1 cellular context compared by ENCODE assay signal in the genomic region with DNA sequence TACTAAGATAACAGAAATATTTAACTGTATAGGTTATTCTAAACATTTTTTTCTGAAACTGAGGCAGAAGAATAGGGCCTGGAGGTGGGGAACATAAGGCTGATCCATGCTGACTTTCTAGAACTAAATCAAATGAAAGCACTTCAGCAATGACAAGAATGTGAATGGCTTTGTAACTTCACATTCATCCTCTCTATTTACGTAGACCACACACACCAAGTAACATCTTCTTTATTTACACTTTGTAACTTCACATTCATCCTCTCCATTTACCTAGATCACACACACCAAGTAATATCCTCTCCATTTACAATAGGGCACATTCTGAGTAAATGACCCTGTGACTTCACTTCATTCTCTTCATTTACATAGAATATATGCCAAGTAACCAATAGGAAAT.
TF ChIP-seq lines count a peak whose summit lies in the region.

No MANE protein-coding gene starts in this region.

TF ChIP-seq in H1, 55 proteins besides CTCF, POLR2A, EP300 and RAD21:
- TF ChIP-seq, protein P1, sequence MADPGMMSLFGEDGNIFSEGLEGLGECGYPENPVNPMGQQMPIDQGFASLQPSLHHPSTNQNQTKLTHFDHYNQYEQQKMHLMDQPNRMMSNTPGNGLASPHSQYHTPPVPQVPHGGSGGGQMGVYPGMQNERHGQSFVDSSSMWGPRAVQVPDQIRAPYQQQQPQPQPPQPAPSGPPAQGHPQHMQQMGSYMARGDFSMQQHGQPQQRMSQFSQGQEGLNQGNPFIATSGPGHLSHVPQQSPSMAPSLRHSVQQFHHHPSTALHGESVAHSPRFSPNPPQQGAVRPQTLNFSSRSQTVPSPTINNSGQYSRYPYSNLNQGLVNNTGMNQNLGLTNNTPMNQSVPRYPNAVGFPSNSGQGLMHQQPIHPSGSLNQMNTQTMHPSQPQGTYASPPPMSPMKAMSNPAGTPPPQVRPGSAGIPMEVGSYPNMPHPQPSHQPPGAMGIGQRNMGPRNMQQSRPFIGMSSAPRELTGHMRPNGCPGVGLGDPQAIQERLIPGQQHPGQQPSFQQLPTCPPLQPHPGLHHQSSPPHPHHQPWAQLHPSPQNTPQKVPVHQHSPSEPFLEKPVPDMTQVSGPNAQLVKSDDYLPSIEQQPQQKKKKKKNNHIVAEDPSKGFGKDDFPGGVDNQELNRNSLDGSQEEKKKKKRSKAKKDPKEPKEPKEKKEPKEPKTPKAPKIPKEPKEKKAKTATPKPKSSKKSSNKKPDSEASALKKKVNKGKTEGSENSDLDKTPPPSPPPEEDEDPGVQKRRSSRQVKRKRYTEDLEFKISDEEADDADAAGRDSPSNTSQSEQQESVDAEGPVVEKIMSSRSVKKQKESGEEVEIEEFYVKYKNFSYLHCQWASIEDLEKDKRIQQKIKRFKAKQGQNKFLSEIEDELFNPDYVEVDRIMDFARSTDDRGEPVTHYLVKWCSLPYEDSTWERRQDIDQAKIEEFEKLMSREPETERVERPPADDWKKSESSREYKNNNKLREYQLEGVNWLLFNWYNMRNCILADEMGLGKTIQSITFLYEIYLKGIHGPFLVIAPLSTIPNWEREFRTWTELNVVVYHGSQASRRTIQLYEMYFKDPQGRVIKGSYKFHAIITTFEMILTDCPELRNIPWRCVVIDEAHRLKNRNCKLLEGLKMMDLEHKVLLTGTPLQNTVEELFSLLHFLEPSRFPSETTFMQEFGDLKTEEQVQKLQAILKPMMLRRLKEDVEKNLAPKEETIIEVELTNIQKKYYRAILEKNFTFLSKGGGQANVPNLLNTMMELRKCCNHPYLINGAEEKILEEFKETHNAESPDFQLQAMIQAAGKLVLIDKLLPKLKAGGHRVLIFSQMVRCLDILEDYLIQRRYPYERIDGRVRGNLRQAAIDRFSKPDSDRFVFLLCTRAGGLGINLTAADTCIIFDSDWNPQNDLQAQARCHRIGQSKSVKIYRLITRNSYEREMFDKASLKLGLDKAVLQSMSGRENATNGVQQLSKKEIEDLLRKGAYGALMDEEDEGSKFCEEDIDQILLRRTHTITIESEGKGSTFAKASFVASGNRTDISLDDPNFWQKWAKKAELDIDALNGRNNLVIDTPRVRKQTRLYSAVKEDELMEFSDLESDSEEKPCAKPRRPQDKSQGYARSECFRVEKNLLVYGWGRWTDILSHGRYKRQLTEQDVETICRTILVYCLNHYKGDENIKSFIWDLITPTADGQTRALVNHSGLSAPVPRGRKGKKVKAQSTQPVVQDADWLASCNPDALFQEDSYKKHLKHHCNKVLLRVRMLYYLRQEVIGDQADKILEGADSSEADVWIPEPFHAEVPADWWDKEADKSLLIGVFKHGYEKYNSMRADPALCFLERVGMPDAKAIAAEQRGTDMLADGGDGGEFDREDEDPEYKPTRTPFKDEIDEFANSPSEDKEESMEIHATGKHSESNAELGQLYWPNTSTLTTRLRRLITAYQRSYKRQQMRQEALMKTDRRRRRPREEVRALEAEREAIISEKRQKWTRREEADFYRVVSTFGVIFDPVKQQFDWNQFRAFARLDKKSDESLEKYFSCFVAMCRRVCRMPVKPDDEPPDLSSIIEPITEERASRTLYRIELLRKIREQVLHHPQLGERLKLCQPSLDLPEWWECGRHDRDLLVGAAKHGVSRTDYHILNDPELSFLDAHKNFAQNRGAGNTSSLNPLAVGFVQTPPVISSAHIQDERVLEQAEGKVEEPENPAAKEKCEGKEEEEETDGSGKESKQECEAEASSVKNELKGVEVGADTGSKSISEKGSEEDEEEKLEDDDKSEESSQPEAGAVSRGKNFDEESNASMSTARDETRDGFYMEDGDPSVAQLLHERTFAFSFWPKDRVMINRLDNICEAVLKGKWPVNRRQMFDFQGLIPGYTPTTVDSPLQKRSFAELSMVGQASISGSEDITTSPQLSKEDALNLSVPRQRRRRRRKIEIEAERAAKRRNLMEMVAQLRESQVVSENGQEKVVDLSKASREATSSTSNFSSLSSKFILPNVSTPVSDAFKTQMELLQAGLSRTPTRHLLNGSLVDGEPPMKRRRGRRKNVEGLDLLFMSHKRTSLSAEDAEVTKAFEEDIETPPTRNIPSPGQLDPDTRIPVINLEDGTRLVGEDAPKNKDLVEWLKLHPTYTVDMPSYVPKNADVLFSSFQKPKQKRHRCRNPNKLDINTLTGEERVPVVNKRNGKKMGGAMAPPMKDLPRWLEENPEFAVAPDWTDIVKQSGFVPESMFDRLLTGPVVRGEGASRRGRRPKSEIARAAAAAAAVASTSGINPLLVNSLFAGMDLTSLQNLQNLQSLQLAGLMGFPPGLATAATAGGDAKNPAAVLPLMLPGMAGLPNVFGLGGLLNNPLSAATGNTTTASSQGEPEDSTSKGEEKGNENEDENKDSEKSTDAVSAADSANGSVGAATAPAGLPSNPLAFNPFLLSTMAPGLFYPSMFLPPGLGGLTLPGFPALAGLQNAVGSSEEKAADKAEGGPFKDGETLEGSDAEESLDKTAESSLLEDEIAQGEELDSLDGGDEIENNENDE (IDR thresholded peaks at IDR 0.05; ENCODE audit: insufficient replicate concordance, low read length): peak; percentile 26
- peak; percentile 94 for TF ChIP-seq TEAD4 (IDR thresholded peaks at IDR 0.05; ENCODE audit: low read depth, low read length)
- TF ChIP-seq, protein P2, sequence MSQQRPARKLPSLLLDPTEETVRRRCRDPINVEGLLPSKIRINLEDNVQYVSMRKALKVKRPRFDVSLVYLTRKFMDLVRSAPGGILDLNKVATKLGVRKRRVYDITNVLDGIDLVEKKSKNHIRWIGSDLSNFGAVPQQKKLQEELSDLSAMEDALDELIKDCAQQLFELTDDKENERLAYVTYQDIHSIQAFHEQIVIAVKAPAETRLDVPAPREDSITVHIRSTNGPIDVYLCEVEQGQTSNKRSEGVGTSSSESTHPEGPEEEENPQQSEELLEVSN (IDR thresholded peaks at IDR 0.05): no peak
